In the genomic region with DNA sequence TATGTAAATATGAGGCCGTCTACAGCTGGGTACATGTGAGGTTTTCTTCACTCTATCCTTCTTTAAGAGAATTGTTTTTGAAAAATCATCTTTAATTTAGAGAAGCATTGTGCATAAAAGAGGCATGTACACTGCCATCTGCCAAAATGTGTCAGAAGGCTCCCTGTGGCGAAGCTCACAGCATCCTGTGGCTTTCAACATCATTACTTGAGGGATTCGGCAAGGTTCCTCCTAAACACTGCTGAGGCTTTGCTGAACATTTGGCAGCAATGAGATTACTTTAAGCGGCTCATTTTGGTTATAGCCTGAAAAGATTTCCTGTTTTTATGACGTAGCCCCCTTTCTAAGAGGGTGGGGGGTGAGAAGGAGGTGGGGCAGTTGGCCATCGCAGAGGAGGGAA, we compare ENCODE assay signal across 23 cellular contexts.
"Had no signal": no experiment of that assay in that cellular context is flagged by ENCODE, and none has a peak within 500 bp of the region (broad histone marks: within the 10 kb centered on the region; RNA-seq: fewer than 3 reads in every experiment).

No MANE protein-coding gene starts in this region.

- H3K4me1 ChIP-seq: colonic mucosa, left ventricle myocardium inferior, suprapubic skin, uterus had no signal

- H3K36me3 ChIP-seq: cardiac muscle cell, colonic mucosa, heart right ventricle, left ventricle myocardium inferior, pancreas, right lobe of liver, suprapubic skin, transverse colon, uterus had no signal

- H3K27me3 ChIP-seq: cardiac muscle cell, colonic mucosa, heart right ventricle, pancreas, right lobe of liver, suprapubic skin, transverse colon, uterus had no signal

- H3K9me3 ChIP-seq: colonic mucosa, heart right ventricle, left ventricle myocardium inferior, mucosa of descending colon, pancreas, right lobe of liver, suprapubic skin, transverse colon, uterus had no signal

- DNase-seq: activated CD4-positive, alpha-beta memory T cell treated with anti-CD3 and anti-CD28 coated beads for 36 hours; activated CD4-positive, alpha-beta T cell treated with anti-CD3 and anti-CD28 coated beads for 4 hours; activated gamma-delta T cell treated with Interleukin-2 at 50 U/mL for 16 hours; activated T-cell treated with anti-CD3 and anti-CD28 coated beads for 4 hours; colonic mucosa; erythroblast; heart right ventricle; immature natural killer cell; kidney glomerular epithelial cell; left ventricle myocardium inferior; mucosa of descending colon; naive thymus-derived CD4-positive, alpha-beta T cell; pancreas; right lobe of liver; small intestine; stimulated activated CD4-positive, alpha-beta T cell treated with anti-CD3 and anti-CD28 coated beads, Interleukin-4, amount 100 ng/mL, for 1 hour; stimulated activated naive CD8-positive, alpha-beta T cell treated with anti-CD3 and anti-CD28 coated beads, Interleukin-15, amount 100 ng/mL, for 72 hours; T-helper 2 cell; transverse colon; uterus had no signal

- H3K27ac ChIP-seq: cardiac muscle cell, colonic mucosa, heart right ventricle, left ventricle myocardium inferior, pancreas, right lobe of liver, suprapubic skin, transverse colon, uterus had no signal

- H3K4me3 ChIP-seq: cardiac muscle cell, colonic mucosa, heart right ventricle, left ventricle myocardium inferior, mucosa of descending colon, pancreas, right lobe of liver, suprapubic skin, transverse colon, uterus had no signal

- ATAC-seq: mucosa of descending colon; naive thymus-derived CD4-positive, alpha-beta T cell; pancreas; right lobe of liver; stimulated activated naive CD8-positive, alpha-beta T cell treated with anti-CD3 and anti-CD28 coated beads, Interleukin-15, amount 100 ng/mL, for 72 hours; WTC11 had no signal
